ENCODE assay signal across 31 cellular contexts in genomic region chrX:141662781-141663180, GRCh38. TPM values are rescaled to one million over a fixed set of nuclear protein-coding genes. Genes with fewer than 3 reads are reported as not detected.
"Had no signal": no experiment of that assay in that cellular context is flagged by ENCODE, and none has a peak within 500 bp of the region (broad histone marks: within the 10 kb centered on the region; RNA-seq: fewer than 3 reads in every experiment).

No MANE protein-coding gene starts in this region.

- H3K9me3 ChIP-seq: esophagus muscularis mucosa, gastroesophageal sphincter, heart right ventricle, left lung, lower lobe of right lung, mucosa of descending colon had no signal

- H3K27me3 Mint-ChIP-seq: naive B cell had no signal

- ATAC-seq: foreskin keratinocyte, gastroesophageal sphincter, heart right ventricle, left cardiac atrium, left lung, left ventricle myocardium superior, lower lobe of right lung, mucosa of descending colon had no signal

- H3K4me1 Mint-ChIP-seq: mesothelial cell of epicardium, naive B cell had no signal

- H3K36me3 Mint-ChIP-seq: mesothelial cell of epicardium, naive B cell had no signal

- DNase-seq: dermis blood vessel endothelial cell; dorsolateral prefrontal cortex; effector CD4-positive, alpha-beta T cell; effector memory CD4-positive, alpha-beta T cell; foreskin keratinocyte; heart right ventricle; hippocampal formation; left cardiac atrium; left lung; left ventricle myocardium superior; lower lobe of right lung; mesenchymal stem cell; mucosa of descending colon; naive B cell had no signal

- H3K27ac Mint-ChIP-seq: mesothelial cell of epicardium, naive B cell had no signal

- FAIRE-seq: colon, endothelial cell of umbilical vein, frontal cortex, islet of Langerhans, keratinocyte had no signal

- H3K4me1 ChIP-seq: esophagus muscularis mucosa, foreskin keratinocyte, gastroesophageal sphincter, heart right ventricle, left lung, lower lobe of right lung had no signal

- H3K27me3 ChIP-seq: esophagus muscularis mucosa, foreskin keratinocyte, gastroesophageal sphincter, heart right ventricle, left lung had no signal

- H3K4me3 Mint-ChIP-seq: mesothelial cell of epicardium, naive B cell had no signal

- H3K27ac ChIP-seq: coronary artery, dorsolateral prefrontal cortex, esophagus muscularis mucosa, foreskin keratinocyte, gastroesophageal sphincter, heart right ventricle, left lung, lower lobe of right lung had no signal

- H3K4me3 ChIP-seq: coronary artery, dorsolateral prefrontal cortex, esophagus muscularis mucosa, gastroesophageal sphincter, heart right ventricle, left lung, lower lobe of right lung, mucosa of descending colon had no signal

- H3K36me3 ChIP-seq: esophagus muscularis mucosa, gastroesophageal sphincter, heart right ventricle, left lung, lower lobe of right lung had no signal

RNA-seq across cellular contexts. Expression of gene SPANXD, which starts 35.8 kb away (rescaled TPM):
- total RNA-seq: cerebellum, dermis blood vessel endothelial cell, dorsolateral prefrontal cortex, endothelial cell of umbilical vein, epithelial cell of proximal tubule, esophagus muscularis mucosa, foreskin keratinocyte, frontal cortex, gastroesophageal sphincter, heart right ventricle, kidney epithelial cell, left cardiac atrium, left lung, left ventricle myocardium superior, lower leg skin, lower lobe of right lung, lung microvascular endothelial cell, mesenteric fat pad, mucosa of descending colon, myocyte had no signal
- polyA plus RNA-seq: endothelial cell of umbilical vein, esophagus, foreskin keratinocyte, heart right ventricle, keratinocyte had no signal
